Comparison of ENCODE assay signal across 8 cellular contexts in genomic region chr10:69222157-69223027, GRCh38. TPM values are rescaled to one million over a fixed set of nuclear protein-coding genes. Genes with fewer than 3 reads are reported as not detected.
DNase-seq lines count a peak whose midpoint lies in the region; ATAC-seq and TF ChIP-seq lines count a peak whose summit lies in the region.

No MANE protein-coding gene starts in this region.

- H3K27ac ChIP-seq in HCT116 (ENCODE audit: low read depth, low read length): peak overlapping the region; percentile 89

- peak overlapping the region; percentile 53 for H3K4me3 Mint-ChIP-seq in activated B cell treated with CpG ODN at 0.5 μM for 24 hours
- H3K4me3 Mint-ChIP-seq in memory B cell: peak overlapping the region; percentile 59

- TSS peak; percentile 96 for BruUV-seq in HCT116 (replicated peaks; lab: Mats Ljungman, UMichigan)

- TF ChIP-seq CTCF in HCT116 (IDR thresholded peaks at IDR 0.05 in 2 of 3, conservative IDR thresholded peaks at IDR 0.05 in 1 of 3; ENCODE audit: borderline replicate concordance in 1 of 3, insufficient read depth in 1 of 3, low read depth in 2 of 3, low read length in 2 of 3) (peak; percentile 64 to 85 (median 73); a peak in 5 of 6 replicates), Loucy (conservative IDR thresholded peaks at IDR 0.05; ENCODE audit: low read length) (peak; percentile 87), activated B cell treated with CpG ODN at 0.5 μM for 24 hours (IDR thresholded peaks at IDR 0.05) (no peak)

- H3F3A ChIP-seq in Loucy (ENCODE audit: low read depth): peaks cover 5% of the 10 kb centered on the region; the same call in 1 of the 2 replicates

- H3K27me3 Mint-ChIP-seq in activated B cell treated with CpG ODN at 0.5 μM for 24 hours: no peaks in the 10 kb centered on the region
- no peaks in the 10 kb centered on the region for H3K27me3 Mint-ChIP-seq in memory B cell

- H3K36me3 ChIP-seq in HCT116 (ENCODE audit: control insufficient read depth in 1 of 2, insufficient read depth in 2 of 2, low read length in 2 of 2) (no peaks in the 10 kb centered on the region), Loucy (ENCODE audit: insufficient read depth, low read length) (no peaks in the 10 kb centered on the region)

- CTCF ChIA-PET in HCT116 (lab: Charles Lee) (interaction anchor here (0.7 to 0.8 kb wide), 2 partner anchors 10 to 97 kb away, joined by 3 read pairs; no protein-coding TSS in a partner anchor), activated B cell treated with CpG ODN at 0.5 μM for 24 hours (lab: Charles Lee) (interaction anchor here (0.6 kb wide), 2 partner anchors 171 to 266 kb away, joined by 3 read pairs; partner anchors contain the start of gene DDX21)

- H3K27me3 ChIP-seq in HCT116 (ENCODE audit: insufficient read depth, low read length): no peaks in the 10 kb centered on the region
- H3K27me3 ChIP-seq in Loucy (ENCODE audit: insufficient read depth, low read length, poor library complexity, severe bottlenecking): no peaks in the 10 kb centered on the region

- POLR2A ChIA-PET in HCT116 (lab: Charles Lee): interaction anchor here (0.7 to 1.5 kb wide), 4 partner anchors 9 to 170 kb away, joined by 3 to 5 read pairs (median 4); no protein-coding TSS in a partner anchor
- POLR2A ChIA-PET in activated B cell treated with CpG ODN at 0.5 μM for 24 hours (lab: Charles Lee): interaction anchor here (0.5 to 1.0 kb wide), 2 partner anchors 96 to 350 kb away, joined by 3 to 4 read pairs; no protein-coding TSS in a partner anchor

- H3K79me2 ChIP-seq in HCT116 (ENCODE audit: insufficient read depth, low read length): no peaks in the 10 kb centered on the region
- no peaks in the 10 kb centered on the region for H3K79me2 ChIP-seq in Loucy (ENCODE audit: insufficient read depth, low read length)

- TF ChIP-seq POLR2A in HCT116 (IDR thresholded peaks at IDR 0.05; ENCODE audit: borderline replicate concordance, extremely low read depth, insufficient read depth, insufficient read length): peak; percentile 57

- TF ChIP-seq RAD21 in HCT116 (IDR thresholded peaks at IDR 0.05; ENCODE audit: low read depth): peak; percentile 58

- H3K4me3 ChIP-seq in HCT116 (replicated peaks in 1 of 2; ENCODE audit: low read depth in 1 of 2, low read length in 2 of 2) (peak overlapping the region; percentile 8 to 40; a peak in 3 of 4 replicates), Loucy (ENCODE audit: low read length, poor library complexity, severe bottlenecking) (peak overlapping the region; percentile 72)

- H3K27ac Mint-ChIP-seq in activated B cell treated with CpG ODN at 0.5 μM for 24 hours: peak overlapping the region; percentile 68
- no peak overlapping the region for H3K27ac Mint-ChIP-seq in memory B cell

- no peaks in the 10 kb centered on the region for H4K20me1 ChIP-seq in HCT116 (ENCODE audit: insufficient read depth)
- no peaks in the 10 kb centered on the region for H4K20me1 ChIP-seq in Loucy (ENCODE audit: insufficient read depth, low read length, poor library complexity, severe bottlenecking)

- H3K9me2 ChIP-seq in HCT116 (ENCODE audit: insufficient read depth) (no peaks in the 10 kb centered on the region), Loucy (replicated peaks; ENCODE audit: low read depth, low read length) (no peaks in the 10 kb centered on the region)

- H3K9me3 Mint-ChIP-seq in activated B cell treated with CpG ODN at 0.5 μM for 24 hours: no peaks in the 10 kb centered on the region
- H3K9me3 Mint-ChIP-seq in memory B cell: no peaks in the 10 kb centered on the region

- RAD21 ChIA-PET in HCT116 (lab: Charles Lee; ENCODE audit: low non-redundant PET in 1 of 2, low total read pairs in 2 of 2, uncharacterized antibody in 2 of 2, unreplicated experiment in 2 of 2): no interaction called here

- ATAC-seq in HCT116 (peak; percentile 88), activated B cell treated with CpG ODN at 0.5 μM for 24 hours (ENCODE audit: low read depth) (peak; percentile 85), memory B cell (ENCODE audit: low read depth) (peak; percentile 90)

- no peaks in the 10 kb centered on the region for H3K9me3 ChIP-seq in HCT116 (ENCODE audit: control insufficient read depth in 1 of 2, insufficient read depth in 1 of 2, low read depth in 1 of 2, low read length in 2 of 2)
- H3K9me3 ChIP-seq in Loucy (ENCODE audit: insufficient read depth, low read depth, low read length): no peaks in the 10 kb centered on the region

- peak overlapping the region; percentile 52 for H3K9ac ChIP-seq in HCT116 (ENCODE audit: low read length)
- peak overlapping the region; percentile 83 for H3K9ac ChIP-seq in Loucy (ENCODE audit: low read depth, low read length, poor library complexity, severe bottlenecking)

- peaks cover 29% of the 10 kb centered on the region for H3K4me1 Mint-ChIP-seq in activated B cell treated with CpG ODN at 0.5 μM for 24 hours
- peaks cover 28% of the 10 kb centered on the region for H3K4me1 Mint-ChIP-seq in memory B cell

- H3K36me3 Mint-ChIP-seq in activated B cell treated with CpG ODN at 0.5 μM for 24 hours (ENCODE audit: low read depth) (no peaks in the 10 kb centered on the region), memory B cell (no peaks in the 10 kb centered on the region)

- DNase-seq in NCI-H526 (lab: John Stamatoyannopoulos, UW): peak; percentile 8 to 51
- DNase-seq in NCI-H526 treated with DMSO at 0.1 percent for 48 hours (lab: John Stamatoyannopoulos, UW): no peak
- peak; percentile 83 for DNase-seq in HCT116 (ENCODE audit: low read depth, low spot score)
- DNase-seq in activated B cell treated with CpG ODN at 0.5 μM for 24 hours: peak; percentile 29
- peak; percentile 52 for DNase-seq in cerebellar cortex (ENCODE audit: low spot score)
- DNase-seq in memory B cell (ENCODE audit: low spot score in 2 of 2): peak; percentile 28
- DNase-seq in stimulated activated CD8-positive, alpha-beta memory T cell treated with anti-CD3 and anti-CD28 coated beads, Interleukin-7, amount 100 ng/mL, for 4 hours (ENCODE audit: low read depth in 2 of 2): peak; percentile 66 to 69

- H3K4me2 ChIP-seq in HCT116 (ENCODE audit: low read length) (peak overlapping the region; percentile 76), Loucy (ENCODE audit: low read depth, low read length, poor library complexity, severe bottlenecking) (peak overlapping the region; percentile 98)

- H2AFZ ChIP-seq in HCT116 (ENCODE audit: low read depth, low read length, poor library complexity, severe bottlenecking) (peak overlapping the region; percentile 64), Loucy (ENCODE audit: low read length) (peak overlapping the region; percentile 72)

- H3K4me1 ChIP-seq in HCT116 (ENCODE audit: control insufficient read depth in 1 of 2, insufficient read depth in 2 of 2, low read length in 2 of 2) (peaks cover 45 to 69% of the 10 kb centered on the region in 2 experiments), Loucy (ENCODE audit: insufficient read depth, low read length, poor library complexity, severe bottlenecking) (peaks cover 49% of the 10 kb centered on the region)

- intact Hi-C loops in HCT116 (cut with micrococcal nuclease): no loop called here
- intact Hi-C loops in activated B cell treated with CpG ODN at 0.5 μM for 24 hours (cut with micrococcal nuclease): loop anchor here (1.0 kb wide), 5 partner anchors 18 to 217 kb away; partner anchors contain the start of genes SUPV3L1 and VPS26A

TF ChIP-seq in HCT116, 20 proteins besides CTCF, POLR2A, EP300 and RAD21 (continues in another document):
- TF ChIP-seq POLR2AphosphoS5 (IDR thresholded peaks at IDR 0.05; ENCODE audit: low read depth, low read length): peak; percentile 74
- peak; percentile 68 for TF ChIP-seq FOSL1 (IDR thresholded peaks at IDR 0.05; ENCODE audit: low read depth)
- TF ChIP-seq ZFX (IDR thresholded peaks at IDR 0.05): no peak
- TF ChIP-seq JUND (IDR thresholded peaks at IDR 0.05): peak; percentile 74
- TF ChIP-seq, protein P1, sequence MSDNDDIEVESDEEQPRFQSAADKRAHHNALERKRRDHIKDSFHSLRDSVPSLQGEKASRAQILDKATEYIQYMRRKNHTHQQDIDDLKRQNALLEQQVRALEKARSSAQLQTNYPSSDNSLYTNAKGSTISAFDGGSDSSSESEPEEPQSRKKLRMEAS (IDR thresholded peaks at IDR 0.05): peak; percentile 98
- peak; percentile 85 for TF ChIP-seq SP1 (IDR thresholded peaks at IDR 0.05; ENCODE audit: low read depth)
- no peak for TF ChIP-seq ZBTB33 (IDR thresholded peaks at IDR 0.05; ENCODE audit: extremely low read depth, insufficient replicate concordance, low read length)
- peak; percentile 65; the same call in 1 of the 2 replicates for TF ChIP-seq SIN3A (IDR thresholded peaks at IDR 0.05; ENCODE audit: low read depth)
- TF ChIP-seq, protein P2, sequence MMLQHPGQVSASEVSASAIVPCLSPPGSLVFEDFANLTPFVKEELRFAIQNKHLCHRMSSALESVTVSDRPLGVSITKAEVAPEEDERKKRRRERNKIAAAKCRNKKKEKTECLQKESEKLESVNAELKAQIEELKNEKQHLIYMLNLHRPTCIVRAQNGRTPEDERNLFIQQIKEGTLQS (IDR thresholded peaks at IDR 0.05): no peak
- no peak for TF ChIP-seq ELF1 (IDR thresholded peaks at IDR 0.05; ENCODE audit: borderline replicate concordance, low read depth)
- peak; percentile 77; the same call in 1 of the 2 replicates for TF ChIP-seq CBX3 (IDR thresholded peaks at IDR 0.05; ENCODE audit: low read depth)
- TF ChIP-seq SRF (IDR thresholded peaks at IDR 0.05; ENCODE audit: low read depth): no peak

RNA-seq across cellular contexts. Expression of gene HKDC1, which starts 2.3 kb away (rescaled TPM):
- total RNA-seq in HCT116 (2021; ENCODE audit: unreplicated experiment) (1.7 TPM), activated B cell treated with CpG ODN at 0.5 μM for 24 hours (not detected in 2 replicates)
- polyA plus RNA-seq in HCT116 (2012): 6.1 and 6.6 TPM in 2 replicates

RNA-seq across cellular contexts. Expression of gene SUPV3L1, which starts 42.4 kb away (rescaled TPM):
- total RNA-seq in HCT116 (2021; ENCODE audit: unreplicated experiment) (59.7 TPM), activated B cell treated with CpG ODN at 0.5 μM for 24 hours (38.7 and 49.1 TPM in 2 replicates)
- 30.4 and 41.4 TPM in 2 replicates for polyA plus RNA-seq in HCT116 (2012)

RNA-seq across cellular contexts. Expression of gene HK1, which starts 55.9 kb away (rescaled TPM):
- 50.3 TPM for total RNA-seq in HCT116 (2021; ENCODE audit: unreplicated experiment)
- 74.9 and 80.9 TPM in 2 replicates for polyA plus RNA-seq in HCT116 (2012)
- 47.2 and 52.1 TPM in 2 replicates for total RNA-seq in activated B cell treated with CpG ODN at 0.5 μM for 24 hours
